Comparison of ENCODE assay signal across 24 cellular contexts in genomic region chr18:49279487-49279886, GRCh38.
"Had no signal": no experiment of that assay in that cellular context is flagged by ENCODE, and none has a peak within 500 bp of the region (broad histone marks: within the 10 kb centered on the region; RNA-seq: fewer than 3 reads in every experiment).

No MANE protein-coding gene starts in this region.

- H3K9me3 Mint-ChIP-seq: immature natural killer cell, mesothelial cell of epicardium had no signal

- H3K27me3 Mint-ChIP-seq: naive thymus-derived CD4-positive, alpha-beta T cell had no signal

- H3K4me3 Mint-ChIP-seq: immature natural killer cell; mesothelial cell of epicardium; naive thymus-derived CD4-positive, alpha-beta T cell had no signal

- H3K27ac Mint-ChIP-seq: immature natural killer cell, mesothelial cell of epicardium had no signal

- DNase-seq: dermis blood vessel endothelial cell; dorsolateral prefrontal cortex; effector CD4-positive, alpha-beta T cell; effector memory CD4-positive, alpha-beta T cell; erythroblast; esophagus squamous epithelium; foreskin fibroblast; foreskin melanocyte; gastrocnemius medialis; glutamatergic neuron; head of caudate nucleus; heart right ventricle; hypothalamus; immature natural killer cell; islet precursor cell; kidney; kidney glomerular epithelial cell; left lung; left ventricle myocardium superior; lower lobe of right lung; mesenchymal stem cell; naive thymus-derived CD4-positive, alpha-beta T cell had no signal

- H3K4me1 Mint-ChIP-seq: immature natural killer cell had no signal

- ATAC-seq: esophagus mucosa; gastrocnemius medialis; heart right ventricle; left lung; left ventricle myocardium superior; lower lobe of right lung; naive thymus-derived CD4-positive, alpha-beta T cell had no signal
